Comparison of ENCODE assay signal across 9 cellular contexts in genomic region chr9:35649431-35650340, GRCh38. TPM values are rescaled to one million over a fixed set of nuclear protein-coding genes. Genes with fewer than 3 reads are reported as not detected.
DNase-seq lines count a peak whose midpoint lies in the region; ATAC-seq and TF ChIP-seq lines count a peak whose summit lies in the region.
"Had no signal": no experiment of that assay in that cellular context is flagged by ENCODE, and none has a peak within 500 bp of the region (broad histone marks: within the 10 kb centered on the region; RNA-seq: fewer than 3 reads in every experiment).

No MANE protein-coding gene starts in this region.

- peaks cover 69% of the 10 kb centered on the region for H3K4me1 Mint-ChIP-seq in stimulated activated naive CD8-positive, alpha-beta T cell treated with anti-CD3 and anti-CD28 coated beads, Interleukin-15, amount 100 ng/mL, for 72 hours

- TF ChIP-seq CTCF in foreskin keratinocyte (conservative IDR thresholded peaks at IDR 0.05), result no peak

- no peaks in the 10 kb centered on the region for H3K4me1 ChIP-seq in foreskin keratinocyte

- H3K4me3 Mint-ChIP-seq in stimulated activated naive CD8-positive, alpha-beta T cell treated with anti-CD3 and anti-CD28 coated beads, Interleukin-15, amount 100 ng/mL, for 72 hours, result peak overlapping the region; percentile 89 to 93

- H3K27ac Mint-ChIP-seq in stimulated activated naive CD8-positive, alpha-beta T cell treated with anti-CD3 and anti-CD28 coated beads, Interleukin-15, amount 100 ng/mL, for 72 hours, result peak overlapping the region; percentile 95 to 96

- in situ Hi-C loops in KBM-7 (cut with MboI; ENCODE audit: low pct_unique_long_range_greater_than_20kb, low sequenced_read_pairs) (no loop called here), ACHN (cut with HindIII; ENCODE audit: low pct_ligation_motif_present, low pct_unique_long_range_greater_than_20kb, low sequenced_read_pairs) (no loop called here)

- peak; percentile 12 for ATAC-seq in stimulated activated naive CD8-positive, alpha-beta T cell treated with anti-CD3 and anti-CD28 coated beads, Interleukin-15, amount 100 ng/mL, for 72 hours
- ATAC-seq in foreskin keratinocyte (no peak), GM18498 (IDR thresholded peaks at IDR 0.05; ENCODE audit: unreplicated experiment) (no peak)

- H3K9me3 Mint-ChIP-seq in stimulated activated naive CD8-positive, alpha-beta T cell treated with anti-CD3 and anti-CD28 coated beads, Interleukin-15, amount 100 ng/mL, for 72 hours, result no peaks in the 10 kb centered on the region

- no peak overlapping the region for H3K27ac ChIP-seq in foreskin keratinocyte

- H3K27me3 ChIP-seq in foreskin keratinocyte, result no peaks in the 10 kb centered on the region

- DNase-seq in KBM-7 (peak; percentile 77), germinal center (ENCODE audit: low spot score) (peak; percentile 61), foreskin keratinocyte (no peak), ACHN (no peak), HT-29 (ENCODE audit: low spot score) (no peak)
- DNase-seq in activated CD4-positive, alpha-beta T cell treated with anti-CD3 and anti-CD28 coated beads, Interleukin-2, amount 50 U/mL, for 4 hours, result peak; percentile 41
- peak; percentile 38 to 44 for DNase-seq in stimulated activated naive CD8-positive, alpha-beta T cell treated with anti-CD3 and anti-CD28 coated beads, Interleukin-15, amount 100 ng/mL, for 72 hours

- H3K27me3 Mint-ChIP-seq in stimulated activated naive CD8-positive, alpha-beta T cell treated with anti-CD3 and anti-CD28 coated beads, Interleukin-15, amount 100 ng/mL, for 72 hours, result no peaks in the 10 kb centered on the region

RNA-seq across cellular contexts. Expression of gene SIT1, which starts 1.0 kb away (rescaled TPM):
- total RNA-seq in foreskin keratinocyte, result not detected in 2 replicates
- polyA plus RNA-seq in foreskin keratinocyte, result not detected in 2 replicates
- total RNA-seq in HT-29 (2014; rRNA removed; shearing (Covaris generic)), result not detected in 2 replicates
- total RNA-seq: bronchial epithelial cell had no signal

RNA-seq across cellular contexts. Expression of gene RMRP, which starts 8.1 kb away (rescaled TPM):
- total RNA-seq in foreskin keratinocyte, result 3,234 and 3,953 TPM in 2 replicates
- polyA plus RNA-seq in foreskin keratinocyte, result 2.0 TPM in 1 of 2 replicates, not detected in the other
- total RNA-seq in HT-29 (2014; rRNA removed; shearing (Covaris generic)), result 23,916 and 27,637 TPM in 2 replicates

RNA-seq across cellular contexts. Expression of gene CCDC107, which starts 8.4 kb away (rescaled TPM):
- total RNA-seq in foreskin keratinocyte, result 12.0 and 13.5 TPM in 2 replicates
- polyA plus RNA-seq in foreskin keratinocyte, result 26.3 and 27.2 TPM in 2 replicates
- 19.7 and 19.9 TPM in 2 replicates for total RNA-seq in HT-29 (2014; rRNA removed; shearing (Covaris generic))

RNA-seq across cellular contexts. Expression of gene ARHGEF39, which starts 15.3 kb away (rescaled TPM):
- 4.0 and 4.8 TPM in 2 replicates for total RNA-seq in foreskin keratinocyte
- 4.9 and 5.7 TPM in 2 replicates for polyA plus RNA-seq in foreskin keratinocyte
- total RNA-seq in HT-29 (2014; rRNA removed; shearing (Covaris generic)), result 16.2 and 23.4 TPM in 2 replicates

RNA-seq across cellular contexts. Expression of gene CA9, which starts 24.0 kb away (rescaled TPM):
- 0.21 and 0.27 TPM in 2 replicates for total RNA-seq in foreskin keratinocyte
- 0.15 and 0.19 TPM in 2 replicates for polyA plus RNA-seq in foreskin keratinocyte
- 82.8 and 95.4 TPM in 2 replicates for total RNA-seq in HT-29 (2014; rRNA removed; shearing (Covaris generic))

Comparison
In these comparisons a context has a peak if more than half of its experiments do, and no peak if none do; other contexts are left out.
1. DNase-seq: peak in KBM-7 (single experiment), activated CD4-positive, alpha-beta T cell treated with anti-CD3 and anti-CD28 coated beads, Interleukin-2, amount 50 U/mL, for 4 hours (2 of 2), germinal center (single experiment) and stimulated activated naive CD8-positive, alpha-beta T cell treated with anti-CD3 and anti-CD28 coated beads, Interleukin-15, amount 100 ng/mL, for 72 hours (2 of 2); none in foreskin keratinocyte (0 of 2), ACHN (single experiment) and HT-29 (single experiment).